20 cellular contexts compared by ENCODE assay signal in genomic region chr10:45377321-45377720, GRCh38. TPM values are rescaled to one million over a fixed set of nuclear protein-coding genes. Genes with fewer than 3 reads are reported as not detected.
DNase-seq lines count a peak whose midpoint lies in the region; ATAC-seq and TF ChIP-seq lines count a peak whose summit lies in the region.
"Had no signal": no experiment of that assay in that cellular context is flagged by ENCODE, and none has a peak within 500 bp of the region (broad histone marks: within the 10 kb centered on the region; RNA-seq: fewer than 3 reads in every experiment).

No MANE protein-coding gene starts in this region.

- POLR2A ChIA-PET in activated CD8-positive, alpha-beta T cell treated with anti-CD3 and anti-CD28 coated beads, Interleukin-2, amount 10 ng/mL, durations not matched to agents 7 days and 5 days (lab: Charles Lee): no interaction called here
- POLR2A ChIA-PET in activated CD8-positive, alpha-beta T cell treated with anti-CD3 and anti-CD28 coated beads for 36 hours (lab: Charles Lee): no interaction called here

- peaks cover 6% of the 10 kb centered on the region; the same call in 1 of the 2 replicates for H4K20me1 ChIP-seq in SU-DHL-6 (ENCODE audit: low read depth, low read length)

- H3K27ac ChIP-seq in SU-DHL-6 (ENCODE audit: low read depth, low read length): no peak overlapping the region

- no peak for DNase-seq in activated CD8-positive, alpha-beta T cell treated with anti-CD3 and anti-CD28 coated beads, Interleukin-2, amount 10 ng/mL, durations not matched to agents 7 days and 5 days
- no peak for DNase-seq in activated CD8-positive, alpha-beta T cell treated with anti-CD3 and anti-CD28 coated beads for 36 hours
- DNase-seq in memory B cell (ENCODE audit: low spot score in 2 of 2): no peak
- DNase-seq in EL: no peak
- DNase-seq in superior temporal gyrus (ENCODE audit: extremely low spot score): no peak
- no peak for DNase-seq in T-helper 2 cell treated with Interferon-gamma antibody and Interleukin-4, amounts not matched to agents 5 μg/mL and 100 μg/mL, for 36 hours (ENCODE audit: low spot score)
- DNase-seq in stimulated activated CD4-positive, alpha-beta T cell treated with anti-CD3 and anti-CD28 coated beads, Interleukin-15, amount 100 ng/mL, for 24 hours: no peak
- DNase-seq: 8988T, C1 segment of cervical spinal cord, DMS 273 treated with DMSO at 0.1 percent for 48 hours, MV-4-11, NCI-H1417, NCI-H1930, NCI-H2171 treated with DMSO at 0.1 percent for 48 hours, NCI-H774 had no signal

- TF ChIP-seq CTCF in activated CD8-positive, alpha-beta T cell treated with anti-CD3 and anti-CD28 coated beads for 36 hours (IDR thresholded peaks at IDR 0.05): no peak
- TF ChIP-seq CTCF in SU-DHL-6 (IDR thresholded peaks at IDR 0.05; ENCODE audit: insufficient read depth, low read length, poor library complexity, severe bottlenecking): no peak

- H3K9me3 ChIP-seq in SU-DHL-6 (ENCODE audit: insufficient read depth, low read length): no peaks in the 10 kb centered on the region
- H3K9me3 ChIP-seq: HAP-1 had no signal

- no peaks in the 10 kb centered on the region for H3K36me3 Mint-ChIP-seq in activated CD8-positive, alpha-beta T cell treated with anti-CD3 and anti-CD28 coated beads, Interleukin-2, amount 10 ng/mL, durations not matched to agents 7 days and 5 days (ENCODE audit: low read depth)
- H3K36me3 Mint-ChIP-seq in activated CD8-positive, alpha-beta T cell treated with anti-CD3 and anti-CD28 coated beads for 36 hours (ENCODE audit: low read depth): no peaks in the 10 kb centered on the region
- peaks cover 20% of the 10 kb centered on the region for H3K36me3 Mint-ChIP-seq in memory B cell
- H3K36me3 Mint-ChIP-seq in T-helper 2 cell treated with Interferon-gamma antibody and Interleukin-4, amounts not matched to agents 5 μg/mL and 100 μg/mL, for 36 hours (ENCODE audit: low read depth): peaks cover 2% of the 10 kb centered on the region

- H3K79me2 ChIP-seq in SU-DHL-6 (ENCODE audit: insufficient read depth, low read length): peaks cover 88% of the 10 kb centered on the region

- peak overlapping the region; percentile 7 for H3K4me2 ChIP-seq in SU-DHL-6 (ENCODE audit: low read depth, low read length, poor library complexity, severe bottlenecking)

- peaks cover 4% of the 10 kb centered on the region for H3K36me3 ChIP-seq in SU-DHL-6 (ENCODE audit: low read length)
- H3K36me3 ChIP-seq: HAP-1 had no signal

- CTCF ChIA-PET in activated CD8-positive, alpha-beta T cell treated with anti-CD3 and anti-CD28 coated beads, Interleukin-2, amount 10 ng/mL, durations not matched to agents 7 days and 5 days (lab: Charles Lee): no interaction called here
- CTCF ChIA-PET in activated CD8-positive, alpha-beta T cell treated with anti-CD3 and anti-CD28 coated beads for 36 hours (lab: Charles Lee): interaction anchor here (1.1 kb wide), 1 partner anchor 24 kb away, joined by 3 read pairs; no protein-coding TSS in a partner anchor

- H3K27me3 ChIP-seq in SU-DHL-6 (ENCODE audit: low read length): no peaks in the 10 kb centered on the region

- no peaks in the 10 kb centered on the region for H3K9me2 ChIP-seq in SU-DHL-6 (replicated peaks; ENCODE audit: insufficient read depth, low read length)

- no peaks in the 10 kb centered on the region for H3K9me3 Mint-ChIP-seq in activated CD8-positive, alpha-beta T cell treated with anti-CD3 and anti-CD28 coated beads, Interleukin-2, amount 10 ng/mL, durations not matched to agents 7 days and 5 days (ENCODE audit: insufficient read depth)
- H3K9me3 Mint-ChIP-seq in activated CD8-positive, alpha-beta T cell treated with anti-CD3 and anti-CD28 coated beads for 36 hours: no peaks in the 10 kb centered on the region
- no peaks in the 10 kb centered on the region for H3K9me3 Mint-ChIP-seq in memory B cell
- H3K9me3 Mint-ChIP-seq in T-helper 2 cell treated with Interferon-gamma antibody and Interleukin-4, amounts not matched to agents 5 μg/mL and 100 μg/mL, for 36 hours: no peaks in the 10 kb centered on the region

- peak overlapping the region; percentile 17 for H3K27ac Mint-ChIP-seq in activated CD8-positive, alpha-beta T cell treated with anti-CD3 and anti-CD28 coated beads, Interleukin-2, amount 10 ng/mL, durations not matched to agents 7 days and 5 days
- no peak overlapping the region for H3K27ac Mint-ChIP-seq in activated CD8-positive, alpha-beta T cell treated with anti-CD3 and anti-CD28 coated beads for 36 hours
- peak overlapping the region; percentile 90 for H3K27ac Mint-ChIP-seq in memory B cell
- H3K27ac Mint-ChIP-seq in T-helper 2 cell treated with Interferon-gamma antibody and Interleukin-4, amounts not matched to agents 5 μg/mL and 100 μg/mL, for 36 hours: no peak overlapping the region

- H3F3A ChIP-seq in SU-DHL-6 (ENCODE audit: insufficient read depth): peaks cover 7% of the 10 kb centered on the region; the same call in 1 of the 2 replicates

- H3K4me3 ChIP-seq in SU-DHL-6 (ENCODE audit: insufficient read depth, low read length, poor library complexity, severe bottlenecking): no peak overlapping the region
- H3K4me3 ChIP-seq: HAP-1 had no signal

- intact Hi-C loops in activated CD8-positive, alpha-beta T cell treated with anti-CD3 and anti-CD28 coated beads for 36 hours (cut with micrococcal nuclease): no loop called here

- ATAC-seq in activated CD8-positive, alpha-beta T cell treated with anti-CD3 and anti-CD28 coated beads, Interleukin-2, amount 10 ng/mL, durations not matched to agents 7 days and 5 days: no peak
- ATAC-seq in activated CD8-positive, alpha-beta T cell treated with anti-CD3 and anti-CD28 coated beads for 36 hours: no peak
- no peak for ATAC-seq in memory B cell (ENCODE audit: low read depth)
- ATAC-seq: Panc1 had no signal

- H3K9ac ChIP-seq in SU-DHL-6 (ENCODE audit: low read length): no peak overlapping the region

- H2AFZ ChIP-seq in SU-DHL-6 (ENCODE audit: low read depth, low read length, severe bottlenecking): no peak overlapping the region

- H3K4me3 Mint-ChIP-seq in activated CD8-positive, alpha-beta T cell treated with anti-CD3 and anti-CD28 coated beads, Interleukin-2, amount 10 ng/mL, durations not matched to agents 7 days and 5 days: no peak overlapping the region
- no peak overlapping the region for H3K4me3 Mint-ChIP-seq in activated CD8-positive, alpha-beta T cell treated with anti-CD3 and anti-CD28 coated beads for 36 hours
- peak overlapping the region; percentile 96 for H3K4me3 Mint-ChIP-seq in memory B cell
- H3K4me3 Mint-ChIP-seq in T-helper 2 cell treated with Interferon-gamma antibody and Interleukin-4, amounts not matched to agents 5 μg/mL and 100 μg/mL, for 36 hours: no peak overlapping the region

- peaks cover 27% of the 10 kb centered on the region for H3K4me1 Mint-ChIP-seq in activated CD8-positive, alpha-beta T cell treated with anti-CD3 and anti-CD28 coated beads, Interleukin-2, amount 10 ng/mL, durations not matched to agents 7 days and 5 days (ENCODE audit: low read depth)
- H3K4me1 Mint-ChIP-seq in activated CD8-positive, alpha-beta T cell treated with anti-CD3 and anti-CD28 coated beads for 36 hours (ENCODE audit: low read depth): peaks cover 12% of the 10 kb centered on the region
- H3K4me1 Mint-ChIP-seq in memory B cell: peaks cover 60% of the 10 kb centered on the region
- peaks cover 9% of the 10 kb centered on the region for H3K4me1 Mint-ChIP-seq in T-helper 2 cell treated with Interferon-gamma antibody and Interleukin-4, amounts not matched to agents 5 μg/mL and 100 μg/mL, for 36 hours (ENCODE audit: low read depth)

- H3K27me3 Mint-ChIP-seq in activated CD8-positive, alpha-beta T cell treated with anti-CD3 and anti-CD28 coated beads, Interleukin-2, amount 10 ng/mL, durations not matched to agents 7 days and 5 days (ENCODE audit: low read depth): peaks cover 34% of the 10 kb centered on the region
- H3K27me3 Mint-ChIP-seq in activated CD8-positive, alpha-beta T cell treated with anti-CD3 and anti-CD28 coated beads for 36 hours: peaks cover 21% of the 10 kb centered on the region
- no peaks in the 10 kb centered on the region for H3K27me3 Mint-ChIP-seq in memory B cell
- H3K27me3 Mint-ChIP-seq in T-helper 2 cell treated with Interferon-gamma antibody and Interleukin-4, amounts not matched to agents 5 μg/mL and 100 μg/mL, for 36 hours (ENCODE audit: low read depth): peaks cover 43% of the 10 kb centered on the region

RNA-seq across cellular contexts. Expression of gene ALOX5, which starts 3.3 kb away (rescaled TPM):
- total RNA-seq in activated CD8-positive, alpha-beta T cell treated with anti-CD3 and anti-CD28 coated beads, Interleukin-2, amount 10 ng/mL, durations not matched to agents 7 days and 5 days: 1 to 10 TPM; 9.7 to 9.9 TPM
- under 1 TPM; 0.56 to 0.60 TPM for total RNA-seq in activated CD8-positive, alpha-beta T cell treated with anti-CD3 and anti-CD28 coated beads for 36 hours
- total RNA-seq: NCI-H460, SK-MEL-5 had no signal

Comparison
In these comparisons a context has a peak if more than half of its experiments do, and no peak if none do; other contexts are left out.
1. H3K27ac Mint-ChIP-seq: peak in activated CD8-positive, alpha-beta T cell treated with anti-CD3 and anti-CD28 coated beads, Interleukin-2, amount 10 ng/mL, durations not matched to agents 7 days and 5 days (single experiment) and memory B cell (single experiment); none in activated CD8-positive, alpha-beta T cell treated with anti-CD3 and anti-CD28 coated beads for 36 hours (single experiment) and T-helper 2 cell treated with Interferon-gamma antibody and Interleukin-4, amounts not matched to agents 5 μg/mL and 100 μg/mL, for 36 hours (single experiment).
2. RNA of gene ALOX5, which starts 3.3 kb away (total RNA-seq): 9.7 to 9.9 TPM in activated CD8-positive, alpha-beta T cell treated with anti-CD3 and anti-CD28 coated beads, Interleukin-2, amount 10 ng/mL, durations not matched to agents 7 days and 5 days; 0.56 to 0.60 TPM in activated CD8-positive, alpha-beta T cell treated with anti-CD3 and anti-CD28 coated beads for 36 hours; every median in the first group is over 4 times any median in the second.